Comparison of ENCODE assay signal across 1 cellular context in the genomic region with DNA sequence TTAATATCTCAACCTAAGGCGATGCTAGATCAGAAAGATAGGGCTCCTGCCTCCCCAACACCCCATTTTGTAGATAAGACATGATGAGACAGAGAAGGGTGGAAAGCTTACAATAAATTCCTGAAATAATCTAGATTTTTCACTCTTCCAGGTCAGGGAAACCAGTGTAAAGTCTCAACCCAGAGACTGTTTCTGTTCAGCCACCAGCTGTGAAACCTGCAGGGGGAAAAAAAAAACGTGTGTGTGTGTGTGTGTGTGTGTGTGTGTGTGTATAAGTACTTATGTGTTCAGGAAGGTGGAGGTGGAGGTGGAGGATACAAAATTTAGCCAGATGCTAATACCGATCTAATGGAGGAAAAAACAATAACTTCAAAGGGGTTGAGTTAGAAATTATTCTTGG.
TF ChIP-seq lines count a peak whose summit lies in the region.

No MANE protein-coding gene starts in this region.

TF ChIP-seq in SK-N-SH, 30 proteins besides CTCF, POLR2A, EP300 and RAD21 (continued from another document):
- no peak for TF ChIP-seq PBX3 (IDR thresholded peaks at IDR 0.05)
- TF ChIP-seq, protein P1, sequence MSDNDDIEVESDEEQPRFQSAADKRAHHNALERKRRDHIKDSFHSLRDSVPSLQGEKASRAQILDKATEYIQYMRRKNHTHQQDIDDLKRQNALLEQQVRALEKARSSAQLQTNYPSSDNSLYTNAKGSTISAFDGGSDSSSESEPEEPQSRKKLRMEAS (IDR thresholded peaks at IDR 0.05; ENCODE audit: low read depth), result no peak
- TF ChIP-seq, protein P2, sequence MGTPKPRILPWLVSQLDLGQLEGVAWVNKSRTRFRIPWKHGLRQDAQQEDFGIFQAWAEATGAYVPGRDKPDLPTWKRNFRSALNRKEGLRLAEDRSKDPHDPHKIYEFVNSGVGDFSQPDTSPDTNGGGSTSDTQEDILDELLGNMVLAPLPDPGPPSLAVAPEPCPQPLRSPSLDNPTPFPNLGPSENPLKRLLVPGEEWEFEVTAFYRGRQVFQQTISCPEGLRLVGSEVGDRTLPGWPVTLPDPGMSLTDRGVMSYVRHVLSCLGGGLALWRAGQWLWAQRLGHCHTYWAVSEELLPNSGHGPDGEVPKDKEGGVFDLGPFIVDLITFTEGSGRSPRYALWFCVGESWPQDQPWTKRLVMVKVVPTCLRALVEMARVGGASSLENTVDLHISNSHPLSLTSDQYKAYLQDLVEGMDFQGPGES (IDR thresholded peaks at IDR 0.05; ENCODE audit: low read depth, low read length), result no peak
- TF ChIP-seq, protein P3, sequence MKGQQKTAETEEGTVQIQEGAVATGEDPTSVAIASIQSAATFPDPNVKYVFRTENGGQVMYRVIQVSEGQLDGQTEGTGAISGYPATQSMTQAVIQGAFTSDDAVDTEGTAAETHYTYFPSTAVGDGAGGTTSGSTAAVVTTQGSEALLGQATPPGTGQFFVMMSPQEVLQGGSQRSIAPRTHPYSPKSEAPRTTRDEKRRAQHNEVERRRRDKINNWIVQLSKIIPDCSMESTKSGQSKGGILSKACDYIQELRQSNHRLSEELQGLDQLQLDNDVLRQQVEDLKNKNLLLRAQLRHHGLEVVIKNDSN (IDR thresholded peaks at IDR 0.05; ENCODE audit: borderline replicate concordance, low read depth), result no peak
TF ChIP-seq in SK-N-SH: peak in this region for 0.
